Comparison of ENCODE assay signal across 8 cellular contexts in genomic region chr1:222813866-222814535, GRCh38. TPM values are rescaled to one million over a fixed set of nuclear protein-coding genes. Genes with fewer than 3 reads are reported as not detected.
A peak's percentile ranks its signal among the peaks of the same experiment; 100 is the strongest.
DNase-seq lines count a peak whose midpoint lies in the region; ATAC-seq and TF ChIP-seq lines count a peak whose summit lies in the region.

No MANE protein-coding gene starts in this region.

- POLR2A ChIA-PET in activated CD4-positive, alpha-beta T cell treated with anti-CD3 and anti-CD28 coated beads, Interleukin-2, amount 10 ng/mL, durations not matched to agents 7 days and 5 days (lab: Charles Lee) = no interaction called here

- peaks cover 1% of the 10 kb centered on the region for H3K36me3 Mint-ChIP-seq in activated CD4-positive, alpha-beta T cell treated with anti-CD3 and anti-CD28 coated beads, Interleukin-2, amount 10 ng/mL, durations not matched to agents 7 days and 5 days (ENCODE audit: low read depth)
- peaks cover 7% of the 10 kb centered on the region for H3K36me3 Mint-ChIP-seq in activated T-helper 1 cell treated with anti-CD3 and anti-CD28 coated beads, Interleukin-12 subunit alpha, Interleukin-12 subunit beta, Interleukin-2, Interleukin-4 antibody, amounts not matched to agents 30 ng/mL and 10 ng/mL and 1 ng/mL, durations not matched to agents 14 hours and 24 hours and 36 hours (ENCODE audit: low read depth)

- peak overlapping the region; percentile 94 for H3K27ac ChIP-seq in thoracic aorta

- peak overlapping the region; percentile 83 for H3K27ac Mint-ChIP-seq in activated CD4-positive, alpha-beta T cell treated with anti-CD3 and anti-CD28 coated beads, Interleukin-2, amount 10 ng/mL, durations not matched to agents 7 days and 5 days
- H3K27ac Mint-ChIP-seq in activated T-helper 1 cell treated with anti-CD3 and anti-CD28 coated beads, Interleukin-12 subunit alpha, Interleukin-12 subunit beta, Interleukin-2, Interleukin-4 antibody, amounts not matched to agents 30 ng/mL and 10 ng/mL and 1 ng/mL, durations not matched to agents 14 hours and 24 hours and 36 hours = peak overlapping the region; percentile 84

- intact Hi-C loops in activated T-helper 1 cell treated with anti-CD3 and anti-CD28 coated beads, Interleukin-12 subunit alpha, Interleukin-12 subunit beta, Interleukin-2, Interleukin-4 antibody, amounts not matched to agents 30 ng/mL and 10 ng/mL and 1 ng/mL, durations not matched to agents 14 hours and 24 hours and 36 hours (cut with micrococcal nuclease) = loop anchor here (1.0 to 10.0 kb wide), 5 partner anchors 83 to 1101 kb away; partner anchors contain the start of genes AIDA and BROX

- TF ChIP-seq CTCF in kidney epithelial cell (IDR thresholded peaks at IDR 0.05; ENCODE audit: insufficient read depth, low read length, poor library complexity, severe bottlenecking) = no peak
- TF ChIP-seq CTCF in thoracic aorta (IDR thresholded peaks at IDR 0.05) = no peak

- CTCF ChIA-PET in activated CD4-positive, alpha-beta T cell treated with anti-CD3 and anti-CD28 coated beads, Interleukin-2, amount 10 ng/mL, durations not matched to agents 7 days and 5 days (lab: Charles Lee) = interaction anchor here (0.7 kb wide), 1 partner anchor 11 kb away, joined by 3 read pairs; no protein-coding TSS in a partner anchor

- no peaks in the 10 kb centered on the region for H3K9me3 Mint-ChIP-seq in activated CD4-positive, alpha-beta T cell treated with anti-CD3 and anti-CD28 coated beads, Interleukin-2, amount 10 ng/mL, durations not matched to agents 7 days and 5 days
- H3K9me3 Mint-ChIP-seq in activated T-helper 1 cell treated with anti-CD3 and anti-CD28 coated beads, Interleukin-12 subunit alpha, Interleukin-12 subunit beta, Interleukin-2, Interleukin-4 antibody, amounts not matched to agents 30 ng/mL and 10 ng/mL and 1 ng/mL, durations not matched to agents 14 hours and 24 hours and 36 hours = peaks cover 4% of the 10 kb centered on the region

- H3K27me3 ChIP-seq in kidney epithelial cell (ENCODE audit: control insufficient read depth, insufficient read depth, low read length) (no peaks in the 10 kb centered on the region), thoracic aorta (replicated peaks; ENCODE audit: insufficient read depth) (no peaks in the 10 kb centered on the region)

- H3K4me1 ChIP-seq in thoracic aorta (ENCODE audit: control insufficient read depth in 1 of 2, low read depth in 2 of 2) = peaks cover 18 to 35% of the 10 kb centered on the region in 2 donors

- H3K4me3 Mint-ChIP-seq in activated CD4-positive, alpha-beta T cell treated with anti-CD3 and anti-CD28 coated beads, Interleukin-2, amount 10 ng/mL, durations not matched to agents 7 days and 5 days = peak overlapping the region; percentile 85
- peak overlapping the region; percentile 90 for H3K4me3 Mint-ChIP-seq in activated T-helper 1 cell treated with anti-CD3 and anti-CD28 coated beads, Interleukin-12 subunit alpha, Interleukin-12 subunit beta, Interleukin-2, Interleukin-4 antibody, amounts not matched to agents 30 ng/mL and 10 ng/mL and 1 ng/mL, durations not matched to agents 14 hours and 24 hours and 36 hours

- H3K36me3 ChIP-seq in kidney epithelial cell (ENCODE audit: control insufficient read depth, insufficient read depth, low read length) (no peaks in the 10 kb centered on the region), thoracic aorta (no peaks in the 10 kb centered on the region)

- H3K4me1 Mint-ChIP-seq in activated CD4-positive, alpha-beta T cell treated with anti-CD3 and anti-CD28 coated beads, Interleukin-2, amount 10 ng/mL, durations not matched to agents 7 days and 5 days = peaks cover 22% of the 10 kb centered on the region
- peaks cover 33% of the 10 kb centered on the region for H3K4me1 Mint-ChIP-seq in activated T-helper 1 cell treated with anti-CD3 and anti-CD28 coated beads, Interleukin-12 subunit alpha, Interleukin-12 subunit beta, Interleukin-2, Interleukin-4 antibody, amounts not matched to agents 30 ng/mL and 10 ng/mL and 1 ng/mL, durations not matched to agents 14 hours and 24 hours and 36 hours (ENCODE audit: low read depth)

- H3K27me3 Mint-ChIP-seq in activated CD4-positive, alpha-beta T cell treated with anti-CD3 and anti-CD28 coated beads, Interleukin-2, amount 10 ng/mL, durations not matched to agents 7 days and 5 days = peaks cover 19% of the 10 kb centered on the region
- H3K27me3 Mint-ChIP-seq in activated T-helper 1 cell treated with anti-CD3 and anti-CD28 coated beads, Interleukin-12 subunit alpha, Interleukin-12 subunit beta, Interleukin-2, Interleukin-4 antibody, amounts not matched to agents 30 ng/mL and 10 ng/mL and 1 ng/mL, durations not matched to agents 14 hours and 24 hours and 36 hours (ENCODE audit: insufficient read depth) = peaks cover 12% of the 10 kb centered on the region

- ATAC-seq in thoracic aorta (ENCODE audit: insufficient number of reproducible peaks, low FRiP score, low read depth) = no peak
- no peak for ATAC-seq in GM18909 (IDR thresholded peaks at IDR 0.05; ENCODE audit: poor library complexity, unreplicated experiment)

- no peaks in the 10 kb centered on the region for H3K9me3 ChIP-seq in thoracic aorta

- DNase-seq in activated CD4-positive, alpha-beta T cell treated with anti-CD3 and anti-CD28 coated beads, Interleukin-2, amount 10 ng/mL, durations not matched to agents 7 days and 5 days = no peak
- DNase-seq in activated CD4-positive, alpha-beta T cell treated with anti-CD3 and anti-CD28 coated beads, Interleukin-2, amount 50 U/mL, for 4 hours = no peak
- DNase-seq in activated T-helper 1 cell treated with anti-CD3 and anti-CD28 coated beads, Interleukin-12 subunit alpha, Interleukin-12 subunit beta, Interleukin-2, Interleukin-4 antibody, amounts not matched to agents 30 ng/mL and 10 ng/mL and 1 ng/mL, durations not matched to agents 14 hours and 24 hours and 36 hours (ENCODE audit: low spot score) = no peak
- DNase-seq in kidney epithelial cell (ENCODE audit: low read depth) (no peak), thoracic aorta (ENCODE audit: low spot score) (no peak), SIG-M5 treated with dmso at 0.1 percent for 504 hours (lab: John Stamatoyannopoulos, UW; ENCODE audit: unreplicated experiment) (no peak), foreskin melanocyte (no peak)

- H3K4me3 ChIP-seq in kidney epithelial cell (ENCODE audit: low read depth, low read length) (peak overlapping the region; percentile 59), thoracic aorta (peak overlapping the region; percentile 88)

RNA-seq across cellular contexts. Expression of gene DISP1, which starts 0.8 kb away (rescaled TPM):
- total RNA-seq in activated CD4-positive, alpha-beta T cell treated with anti-CD3 and anti-CD28 coated beads, Interleukin-2, amount 10 ng/mL, durations not matched to agents 7 days and 5 days = 1 to 10 TPM; 2.3 to 2.9 TPM
- 1.0 and 1.2 TPM in 2 replicates for total RNA-seq in activated T-helper 1 cell treated with anti-CD3 and anti-CD28 coated beads, Interleukin-12 subunit alpha, Interleukin-12 subunit beta, Interleukin-2, Interleukin-4 antibody, amounts not matched to agents 30 ng/mL and 10 ng/mL and 1 ng/mL, durations not matched to agents 14 hours and 24 hours and 36 hours
- total RNA-seq in kidney epithelial cell (4.7 and 7.1 TPM in 2 replicates), thoracic aorta (1 to 10 TPM; 5.6 to 7.0 TPM)
